ENCODE assay signal across 19 cellular contexts in genomic region chr9:76206821-76207220, GRCh38.
"Had no signal": no experiment of that assay in that cellular context is flagged by ENCODE, and none has a peak within 500 bp of the region (broad histone marks: within the 10 kb centered on the region; RNA-seq: fewer than 3 reads in every experiment).

No MANE protein-coding gene starts in this region.

- H3K27me3 ChIP-seq: body of pancreas, transverse colon, vagina had no signal

- H3K27ac ChIP-seq: body of pancreas, lower lobe of right lung, prostate gland, transverse colon, vagina had no signal

- DNase-seq: activated B cell treated with CpG ODN at 0.5 μM for 24 hours; activated CD4-positive, alpha-beta memory T cell treated with anti-CD3 and anti-CD28 coated beads for 36 hours; activated CD4-positive, alpha-beta T cell treated with anti-CD3 and anti-CD28 coated beads for 4 hours; activated naive CD8-positive, alpha-beta T cell treated with anti-CD3 and anti-CD28 coated beads for 36 hours; activated T-cell treated with anti-CD3 and anti-CD28 coated beads for 4 hours; amniotic stem cell; body of pancreas; caudate nucleus; left colon; lower lobe of right lung; right cardiac atrium; stimulated activated CD4-positive, alpha-beta T cell treated with anti-CD3 and anti-CD28 coated beads, Interleukin-2, amount 100 ng/mL, for 24 hours; transverse colon had no signal

- H3K9me3 ChIP-seq: body of pancreas, lower lobe of right lung, prostate gland, transverse colon, vagina had no signal

- FAIRE-seq: colon, endometrium, frontal cortex, TTC549 had no signal

- ATAC-seq: body of pancreas, left colon, lower lobe of right lung, right cardiac atrium had no signal

- H3K4me1 ChIP-seq: body of pancreas, prostate gland, transverse colon, vagina had no signal

- H3K4me3 ChIP-seq: body of pancreas, lower lobe of right lung, prostate gland, transverse colon, vagina had no signal

- H3K36me3 ChIP-seq: lower lobe of right lung, prostate gland, transverse colon, vagina had no signal
